In the genomic region with DNA sequence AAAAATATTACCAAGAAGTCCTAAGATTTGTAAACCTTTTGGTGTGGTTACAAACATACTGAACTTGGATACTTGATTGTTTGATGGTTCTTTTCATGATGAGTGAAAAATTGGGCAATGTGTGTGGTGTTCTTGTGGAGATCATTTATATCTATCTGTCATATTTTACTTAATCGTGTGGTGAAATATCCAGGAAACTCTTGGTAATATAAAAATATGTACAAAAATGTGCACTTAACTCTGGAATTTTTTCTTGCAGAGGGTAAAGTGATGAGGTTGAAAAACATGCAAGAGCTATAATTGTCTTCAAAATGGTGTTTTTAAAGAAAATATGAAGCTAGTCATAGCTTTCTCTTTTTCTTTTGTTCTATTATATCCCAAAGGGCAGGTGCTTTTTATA, we compare ENCODE assay signal across 19 cellular contexts. TPM values are rescaled to one million over a fixed set of nuclear protein-coding genes. Genes with fewer than 3 reads are reported as not detected.
DNase-seq lines count a peak whose midpoint lies in the region; ATAC-seq and TF ChIP-seq lines count a peak whose summit lies in the region.
"Had no signal": no experiment of that assay in that cellular context is flagged by ENCODE, and none has a peak within 500 bp of the region (broad histone marks: within the 10 kb centered on the region; RNA-seq: fewer than 3 reads in every experiment).

No MANE protein-coding gene starts in this region.

- DNase-seq in Calu3 (no peak), PC-9 (no peak), fibroblast of peridontal ligament (ENCODE audit: extremely low read depth) (peak; percentile 21), osteoblast (ENCODE audit: insufficient read length, low spot score, missing footprints) (no peak), hypothalamus (lab: John Stamatoyannopoulos, UW) (no peak), erythroblast (lab: John Stamatoyannopoulos, UW) (no peak), germinal center (ENCODE audit: low spot score) (no peak)
- DNase-seq: activated CD4-positive, alpha-beta T cell treated with anti-CD3 and anti-CD28 coated beads, Interleukin-2, amount 10 ng/mL, durations not matched to agents 24 days and 14 days; effector CD8-positive, alpha-beta T cell; NCI-H345; stimulated activated naive CD8-positive, alpha-beta T cell treated with anti-CD3 and anti-CD28 coated beads, Interleukin-15, Interleukin-2, amounts not matched to agents 100 U/mL and 50 U/mL, for 24 hours; uterus had no signal

- peaks cover 35% of the 10 kb centered on the region for H3K36me3 Mint-ChIP-seq in Calu3 (ENCODE audit: insufficient read depth, unreplicated experiment)
- H3K36me3 Mint-ChIP-seq: activated naive CD4-positive, alpha-beta T cell treated with anti-CD3 and anti-CD28 coated beads, Interleukin-2, amount 50 U/mL, for 24 hours had no signal

- BruUV-seq in Calu3 (replicated peaks; lab: Mats Ljungman, UMichigan) (TSS peak; percentile 19), PC-9 (replicated peaks; lab: Mats Ljungman, UMichigan) (no TSS peak)

- H3K27me3 ChIP-seq in PC-9 (ENCODE audit: insufficient read depth, low read depth) = no peaks in the 10 kb centered on the region
- no peaks in the 10 kb centered on the region for H3K27me3 ChIP-seq in osteoblast (ENCODE audit: insufficient read depth, low read length)
- H3K27me3 ChIP-seq: cardiac muscle cell, SJSA1, uterus had no signal

- intact Hi-C loops in Calu3 (cut with micrococcal nuclease; ENCODE audit: unreplicated experiment) (no loop called here), PC-9 (cut with micrococcal nuclease; ENCODE audit: unreplicated experiment) (loop anchor here (2.0 to 10.0 kb wide), 2 partner anchors 97 to 869 kb away; no protein-coding TSS in a partner anchor)

- H3K27ac Mint-ChIP-seq in Calu3 (ENCODE audit: unreplicated experiment) = no peak overlapping the region

- H3K36me3 ChIP-seq in PC-9 (ENCODE audit: low read depth) (no peaks in the 10 kb centered on the region), osteoblast (ENCODE audit: insufficient read depth, low read length) (no peaks in the 10 kb centered on the region)
- H3K36me3 ChIP-seq: cardiac muscle cell, uterus had no signal

- H4K20me1 ChIP-seq in PC-9 (ENCODE audit: insufficient read depth) (no peaks in the 10 kb centered on the region), osteoblast (ENCODE audit: insufficient read depth, low read length) (peaks cover 28% of the 10 kb centered on the region)

- ATAC-seq in GM18870 (IDR thresholded peaks at IDR 0.05; ENCODE audit: unreplicated experiment) = no peak
- ATAC-seq: stimulated activated naive CD8-positive, alpha-beta T cell treated with anti-CD3 and anti-CD28 coated beads, Interleukin-15, Interleukin-2, amounts not matched to agents 100 U/mL and 50 U/mL, for 24 hours had no signal

- H3K27ac ChIP-seq in PC-9 = no peak overlapping the region
- no peak overlapping the region for H3K27ac ChIP-seq in osteoblast (ENCODE audit: low read depth, low read length)
- H3K27ac ChIP-seq: SJSA1 had no signal

- H2AFZ ChIP-seq in PC-9 (no peak overlapping the region), osteoblast (ENCODE audit: low read length) (no peak overlapping the region)
- H2AFZ ChIP-seq: parathyroid adenoma had no signal

- H3K9me3 ChIP-seq in PC-9 (ENCODE audit: insufficient read depth, low read depth) (no peaks in the 10 kb centered on the region), osteoblast (ENCODE audit: low read depth, low read length) (no peaks in the 10 kb centered on the region)
- H3K9me3 ChIP-seq: SJSA1, uterus had no signal

- H3K79me2 ChIP-seq in PC-9 (ENCODE audit: low read depth) = peaks cover 54% of the 10 kb centered on the region
- H3K79me2 ChIP-seq in osteoblast (ENCODE audit: insufficient read depth, low read length) = peaks cover 70% of the 10 kb centered on the region

- H3K9me2 ChIP-seq in PC-9 (ENCODE audit: insufficient read depth) = no peaks in the 10 kb centered on the region

- POLR2A ChIA-PET in PC-9 (lab: Charles Lee; ENCODE audit: unreplicated experiment) = interaction anchor here (0.7 kb wide), 1 partner anchor 866 kb away, joined by 6 read pairs; no protein-coding TSS in a partner anchor

- CTCF ChIA-PET in Calu3 (lab: Charles Lee) (no interaction called here), PC-9 (lab: Charles Lee) (no interaction called here)

- peaks cover under 1% of the 10 kb centered on the region for H3K4me1 Mint-ChIP-seq in Calu3 (ENCODE audit: low read depth, unreplicated experiment)

- H3K4me3 Mint-ChIP-seq in Calu3 (ENCODE audit: low read depth, unreplicated experiment) = peak overlapping the region; percentile 89

- H3K9me3 Mint-ChIP-seq in Calu3 (ENCODE audit: low read depth, unreplicated experiment) = no peaks in the 10 kb centered on the region
- H3K9me3 Mint-ChIP-seq: activated CD4-positive, alpha-beta T cell treated with anti-CD3 and anti-CD28 coated beads, Interleukin-2, amount 10 ng/mL, durations not matched to agents 24 days and 14 days; activated naive CD4-positive, alpha-beta T cell treated with anti-CD3 and anti-CD28 coated beads, Interleukin-2, amount 50 U/mL, for 24 hours had no signal

- no peaks in the 10 kb centered on the region for H3F3A ChIP-seq in PC-9 (ENCODE audit: insufficient read depth, low read depth)

- H3K27me3 Mint-ChIP-seq in Calu3 (ENCODE audit: unreplicated experiment) = no peaks in the 10 kb centered on the region
- H3K27me3 Mint-ChIP-seq: activated naive CD4-positive, alpha-beta T cell treated with anti-CD3 and anti-CD28 coated beads, Interleukin-2, amount 50 U/mL, for 24 hours; B cell; memory B cell had no signal

- peaks cover 9% of the 10 kb centered on the region for H3K4me1 ChIP-seq in PC-9 (replicated peaks; ENCODE audit: insufficient read depth)
- peaks cover 21% of the 10 kb centered on the region for H3K4me1 ChIP-seq in osteoblast (ENCODE audit: insufficient read depth, low read length)

- TF ChIP-seq POLR2A in erythroblast (IDR thresholded peaks at IDR 0.05; ENCODE audit: low read length) = no peak

- TF ChIP-seq CTCF in Calu3 (IDR thresholded peaks at IDR 0.05; ENCODE audit: unreplicated experiment) = no peak
- TF ChIP-seq CTCF in PC-9 (conservative IDR thresholded peaks at IDR 0.05) = no peak
- no peak for TF ChIP-seq CTCF in osteoblast (IDR thresholded peaks at IDR 0.05; ENCODE audit: extremely low read depth, low read depth, low read length)

- H3K4me3 ChIP-seq in PC-9 = peak overlapping the region; percentile 73; the same call in 1 of the 2 replicates
- H3K4me3 ChIP-seq in osteoblast (ENCODE audit: insufficient read depth, low read length) = no peak overlapping the region

- peak overlapping the region; percentile 98 for H3K4me2 ChIP-seq in PC-9
- peak overlapping the region; percentile 95 for H3K4me2 ChIP-seq in osteoblast (ENCODE audit: insufficient read depth, low read length)

RNA-seq across cellular contexts. Expression of a gene that starts 2.8 kb away (rescaled TPM):
- total RNA-seq in Calu3 (2022) = 40.2 and 40.3 TPM in 2 replicates
- total RNA-seq in PC-9 (2021) = 24.9 and 25.3 TPM in 2 replicates
- 58.6 and 60.4 TPM in 2 replicates for total RNA-seq in osteoblast
